ENCODE assay signal across 6 cellular contexts in genomic region chr4:6762244-6762615, GRCh38.
"Had no signal": no experiment of that assay in that cellular context is flagged by ENCODE, and none has a peak within 500 bp of the region (broad histone marks: within the 10 kb centered on the region; RNA-seq: fewer than 3 reads in every experiment).

No MANE protein-coding gene starts in this region.

- DNase-seq: activated naive CD4-positive, alpha-beta T cell treated with Interleukin-2 at 50 U/mL for 16 hours; sigmoid colon; stimulated activated CD4-positive, alpha-beta T cell treated with anti-CD3 and anti-CD28 coated beads, Interleukin-12 subunit alpha, Interleukin-12 subunit beta, amount 100 ng/mL, for 4 hours; stimulated activated naive CD4-positive, alpha-beta T cell treated with Interleukin-2 at 50 U/mL for 16 hours; WERI-Rb-1 had no signal

- H3K4me3 ChIP-seq: sigmoid colon, testis had no signal

- H3K4me1 ChIP-seq: sigmoid colon, testis had no signal

- H3K27ac ChIP-seq: sigmoid colon, testis, WERI-Rb-1 had no signal

- H3K9me3 ChIP-seq: sigmoid colon, testis had no signal

- H3K36me3 ChIP-seq: sigmoid colon, WERI-Rb-1 had no signal

- H3K27me3 ChIP-seq: testis had no signal
